ENCODE assay signal across 13 cellular contexts in genomic region chr5:102048940-102049339, GRCh38.
DNase-seq lines count a peak whose midpoint lies in the region; TF ChIP-seq lines count a peak whose summit lies in the region.
"Had no signal": no experiment of that assay in that cellular context is flagged by ENCODE, and none has a peak within 500 bp of the region (broad histone marks: within the 10 kb centered on the region; RNA-seq: fewer than 3 reads in every experiment).

No MANE protein-coding gene starts in this region.

- CTCF ChIA-PET in A673 (lab: Charles Lee): no interaction called here

- TF ChIP-seq CTCF in A673 (conservative IDR thresholded peaks at IDR 0.05; ENCODE audit: low read depth, low read length): no peak
- TF ChIP-seq CTCF in stomach (IDR thresholded peaks at IDR 0.05): no peak

- H3K27me3 ChIP-seq in A673 (replicated peaks; ENCODE audit: insufficient read depth, low read depth, low read length, poor library complexity): no peaks in the 10 kb centered on the region
- no peaks in the 10 kb centered on the region for H3K27me3 ChIP-seq in stomach
- H3K27me3 ChIP-seq in MG63: no peaks in the 10 kb centered on the region
- H3K27me3 ChIP-seq: colonic mucosa, vagina had no signal

- no peak overlapping the region for H3K27ac ChIP-seq in A673 (ENCODE audit: low read depth, low read length, poor library complexity, severe bottlenecking)
- no peak overlapping the region for H3K27ac ChIP-seq in stomach
- H3K27ac ChIP-seq: colonic mucosa, vagina had no signal

- BruUV-seq in A673 (replicated peaks; lab: Mats Ljungman, UMichigan): no TSS peak

- TF ChIP-seq POLR2A in stomach (IDR thresholded peaks at IDR 0.05): no peak

- H3K36me3 ChIP-seq in A673 (ENCODE audit: insufficient read depth, low read length, poor library complexity, severe bottlenecking) (no peaks in the 10 kb centered on the region), stomach (no peaks in the 10 kb centered on the region), MG63 (no peaks in the 10 kb centered on the region)
- H3K36me3 ChIP-seq: colonic mucosa, vagina had no signal

- DNase-seq in A673 (ENCODE audit: low spot score): peak; percentile 60
- DNase-seq in NCI-H2171 treated with DMSO at 0.1 percent for 48 hours (lab: John Stamatoyannopoulos, UW): peak; percentile 82
- peak; percentile 26 for DNase-seq in SKM-1 (lab: John Stamatoyannopoulos, UW; ENCODE audit: unreplicated experiment)
- no peak for DNase-seq in stimulated activated naive CD4-positive, alpha-beta T cell (lab: John Stamatoyannopoulos, UW)
- DNase-seq in activated CD8-positive, alpha-beta memory T cell treated with anti-CD3 and anti-CD28 coated beads for 24 hours: no peak
- DNase-seq in stomach: no peak
- DNase-seq in MG63: no peak
- DNase-seq: activated T-cell treated with anti-CD3 and anti-CD28 coated beads, Interleukin-2, amount 50 U/mL, for 4 hours; colonic mucosa; NCI-H2227 treated with DMSO at 0.1 percent for 48 hours; posterior cingulate gyrus had no signal

- H3K9me3 ChIP-seq in A673 (ENCODE audit: low read depth, low read length, poor library complexity, severe bottlenecking): no peaks in the 10 kb centered on the region
- H3K9me3 ChIP-seq in stomach: no peaks in the 10 kb centered on the region
- no peaks in the 10 kb centered on the region for H3K9me3 ChIP-seq in MG63
- H3K9me3 ChIP-seq: colonic mucosa, vagina had no signal

- TF ChIP-seq RAD21 in Ishikawa (IDR thresholded peaks at IDR 0.05; ENCODE audit: low read depth): no peak

- TF ChIP-seq EP300 in Ishikawa (IDR thresholded peaks at IDR 0.05; ENCODE audit: borderline replicate concordance): no peak
- TF ChIP-seq EP300 in stomach (IDR thresholded peaks at IDR 0.05): no peak

- POLR2A ChIA-PET in A673 (lab: Charles Lee; ENCODE audit: low non-redundant PET): no interaction called here

- 77 to 94% (median 90%) methylated on average over 1 of the region's 1 CpG for WGBS in stomach, 5 donors

- H3K4me1 ChIP-seq in A673 (ENCODE audit: insufficient read depth, low read length, poor library complexity, severe bottlenecking): peaks cover 3% of the 10 kb centered on the region
- H3K4me1 ChIP-seq in stomach: no peaks in the 10 kb centered on the region
- H3K4me1 ChIP-seq: colonic mucosa, vagina had no signal

- H3K4me3 ChIP-seq in A673 (ENCODE audit: low read depth, low read length, poor library complexity, severe bottlenecking): no peak overlapping the region
- H3K4me3 ChIP-seq in stomach: no peak overlapping the region
- H3K4me3 ChIP-seq in MG63: no peak overlapping the region
- H3K4me3 ChIP-seq: colonic mucosa, vagina had no signal

- intact Hi-C loops in A673 (cut with micrococcal nuclease; ENCODE audit: unreplicated experiment) (no loop called here), stomach (cut with DNase I; ENCODE audit: low total_unique reads) (no loop called here)

TF ChIP-seq in Ishikawa, 13 proteins besides CTCF, POLR2A, EP300 and RAD21:
- TF ChIP-seq CEBPB (IDR thresholded peaks at IDR 0.05) (peak; percentile 61), ZBTB7A (IDR thresholded peaks at IDR 0.05; ENCODE audit: low read depth) (no peak), YY1 (IDR thresholded peaks at IDR 0.05; ENCODE audit: low read depth) (no peak)

Comparison
In these comparisons a context has a peak if more than half of its experiments do, and no peak if none do; other contexts are left out.
1. DNase-seq: peak in A673 (single experiment), NCI-H2171 treated with DMSO at 0.1 percent for 48 hours (single experiment) and SKM-1 (single experiment); none in stimulated activated naive CD4-positive, alpha-beta T cell (0 of 6), activated CD8-positive, alpha-beta memory T cell treated with anti-CD3 and anti-CD28 coated beads for 24 hours (single experiment), stomach (single experiment) and MG63 (single experiment).